17 cellular contexts compared by ENCODE assay signal in genomic region chr1:159920202-159920601, GRCh38. TPM values are rescaled to one million over a fixed set of nuclear protein-coding genes. Genes with fewer than 3 reads are reported as not detected.
A peak's percentile ranks its signal among the peaks of the same experiment; 100 is the strongest.
DNase-seq lines count a peak whose midpoint lies in the region; ATAC-seq and TF ChIP-seq lines count a peak whose summit lies in the region.
"Had no signal": no experiment of that assay in that cellular context is flagged by ENCODE, and none has a peak within 500 bp of the region (broad histone marks: within the 10 kb centered on the region; RNA-seq: fewer than 3 reads in every experiment).

No MANE protein-coding gene starts in this region.

- POLR2A ChIA-PET in activated CD8-positive, alpha-beta T cell treated with anti-CD3 and anti-CD28 coated beads for 36 hours (lab: Charles Lee): interaction anchor here (1.4 kb wide), 1 partner anchor 18 kb away, joined by 4 read pairs; no protein-coding TSS in a partner anchor

- H3K27me3 Mint-ChIP-seq in stimulated activated naive CD8-positive, alpha-beta T cell treated with anti-CD3 and anti-CD28 coated beads, Interleukin-15, Interleukin-2, amounts not matched to agents 100 ng/mL and 50 ng/mL, for 24 hours: no peaks in the 10 kb centered on the region
- H3K27me3 Mint-ChIP-seq in activated CD8-positive, alpha-beta T cell treated with anti-CD3 and anti-CD28 coated beads for 36 hours: no peaks in the 10 kb centered on the region
- no peaks in the 10 kb centered on the region for H3K27me3 Mint-ChIP-seq in memory B cell

- H3K36me3 Mint-ChIP-seq in stimulated activated naive CD8-positive, alpha-beta T cell treated with anti-CD3 and anti-CD28 coated beads, Interleukin-15, Interleukin-2, amounts not matched to agents 100 ng/mL and 50 ng/mL, for 24 hours (ENCODE audit: low read depth): peaks cover 78% of the 10 kb centered on the region
- peaks cover 67% of the 10 kb centered on the region for H3K36me3 Mint-ChIP-seq in activated CD8-positive, alpha-beta T cell treated with anti-CD3 and anti-CD28 coated beads for 36 hours (ENCODE audit: low read depth)
- H3K36me3 Mint-ChIP-seq in memory B cell: peaks cover 34% of the 10 kb centered on the region

- ATAC-seq in stimulated activated naive CD8-positive, alpha-beta T cell treated with anti-CD3 and anti-CD28 coated beads, Interleukin-15, Interleukin-2, amounts not matched to agents 100 U/mL and 50 U/mL, for 24 hours: no peak
- ATAC-seq in activated CD8-positive, alpha-beta T cell treated with anti-CD3 and anti-CD28 coated beads for 36 hours: no peak
- ATAC-seq in memory B cell (ENCODE audit: low read depth) (no peak), GM18870 (IDR thresholded peaks at IDR 0.05; ENCODE audit: unreplicated experiment) (no peak), sciatic nerve (no peak)

- no peak for TF ChIP-seq CTCF in activated CD8-positive, alpha-beta T cell treated with anti-CD3 and anti-CD28 coated beads for 36 hours (IDR thresholded peaks at IDR 0.05)

- CTCF ChIA-PET in activated CD8-positive, alpha-beta T cell treated with anti-CD3 and anti-CD28 coated beads for 36 hours (lab: Charles Lee): interaction anchor here (1.6 kb wide), 1 partner anchor 28 kb away, joined by 4 read pairs; no protein-coding TSS in a partner anchor

- DNase-seq in stimulated activated naive CD8-positive, alpha-beta T cell treated with anti-CD3 and anti-CD28 coated beads, Interleukin-15, Interleukin-2, amounts not matched to agents 100 U/mL and 50 U/mL, for 24 hours: no peak
- DNase-seq in activated CD8-positive, alpha-beta T cell treated with anti-CD3 and anti-CD28 coated beads for 36 hours: no peak
- DNase-seq in memory B cell (ENCODE audit: low spot score in 2 of 2) (no peak), SK-N-DZ (ENCODE audit: low spot score) (no peak), sciatic nerve (ENCODE audit: low spot score) (no peak), NCI-H1930 (lab: John Stamatoyannopoulos, UW) (no peak)
- DNase-seq: C1 segment of cervical spinal cord, EL, NCI-H1694, NCI-H510A, ovary, WERI-Rb-1 had no signal

- H3K4me1 Mint-ChIP-seq in stimulated activated naive CD8-positive, alpha-beta T cell treated with anti-CD3 and anti-CD28 coated beads, Interleukin-15, Interleukin-2, amounts not matched to agents 100 ng/mL and 50 ng/mL, for 24 hours (ENCODE audit: low read depth): peaks cover 68% of the 10 kb centered on the region
- peaks cover 62% of the 10 kb centered on the region for H3K4me1 Mint-ChIP-seq in activated CD8-positive, alpha-beta T cell treated with anti-CD3 and anti-CD28 coated beads for 36 hours (ENCODE audit: low read depth)
- peaks cover 50% of the 10 kb centered on the region for H3K4me1 Mint-ChIP-seq in memory B cell

- peak overlapping the region; percentile 71 for H3K27ac Mint-ChIP-seq in stimulated activated naive CD8-positive, alpha-beta T cell treated with anti-CD3 and anti-CD28 coated beads, Interleukin-15, Interleukin-2, amounts not matched to agents 100 ng/mL and 50 ng/mL, for 24 hours
- peak overlapping the region; percentile 44 for H3K27ac Mint-ChIP-seq in activated CD8-positive, alpha-beta T cell treated with anti-CD3 and anti-CD28 coated beads for 36 hours
- peak overlapping the region; percentile 100 for H3K27ac Mint-ChIP-seq in memory B cell

- intact Hi-C loops in activated CD8-positive, alpha-beta T cell treated with anti-CD3 and anti-CD28 coated beads for 36 hours (cut with micrococcal nuclease): no loop called here
- intact Hi-C loops in sciatic nerve (cut with DNase I): no loop called here

- H3K9me3 Mint-ChIP-seq in stimulated activated naive CD8-positive, alpha-beta T cell treated with anti-CD3 and anti-CD28 coated beads, Interleukin-15, Interleukin-2, amounts not matched to agents 100 ng/mL and 50 ng/mL, for 24 hours: no peaks in the 10 kb centered on the region
- H3K9me3 Mint-ChIP-seq in activated CD8-positive, alpha-beta T cell treated with anti-CD3 and anti-CD28 coated beads for 36 hours: no peaks in the 10 kb centered on the region
- H3K9me3 Mint-ChIP-seq in memory B cell: no peaks in the 10 kb centered on the region

- no peak overlapping the region for H3K4me3 Mint-ChIP-seq in stimulated activated naive CD8-positive, alpha-beta T cell treated with anti-CD3 and anti-CD28 coated beads, Interleukin-15, Interleukin-2, amounts not matched to agents 100 ng/mL and 50 ng/mL, for 24 hours
- H3K4me3 Mint-ChIP-seq in activated CD8-positive, alpha-beta T cell treated with anti-CD3 and anti-CD28 coated beads for 36 hours: no peak overlapping the region
- no peak overlapping the region for H3K4me3 Mint-ChIP-seq in memory B cell

RNA-seq across cellular contexts. Expression of gene TAGLN2, which starts 5.1 kb away (rescaled TPM):
- total RNA-seq in activated CD8-positive, alpha-beta T cell treated with anti-CD3 and anti-CD28 coated beads for 36 hours: 100 to 1,000 TPM; 475 to 482 TPM
- polyA plus RNA-seq in SK-N-DZ (2014; cell fraction: cytosol; rRNA removed): 195 and 211 TPM in 2 replicates
- 87.6 and 96.3 TPM in 2 replicates for polyA plus RNA-seq in SK-N-DZ (2014; cell fraction: nucleus; rRNA removed)
- 184 TPM for total RNA-seq in sciatic nerve

RNA-seq across cellular contexts. Expression of gene CFAP45, which starts 20.2 kb away (rescaled TPM):
- 1 to 10 TPM; 1.3 to 1.4 TPM for total RNA-seq in activated CD8-positive, alpha-beta T cell treated with anti-CD3 and anti-CD28 coated beads for 36 hours
- polyA plus RNA-seq in SK-N-DZ (2014; cell fraction: cytosol; rRNA removed): 0.17 and 0.29 TPM in 2 replicates
- 4.3 TPM in 1 of 2 replicates, not detected in the other for polyA plus RNA-seq in SK-N-DZ (2014; cell fraction: nucleus; rRNA removed)
- 1.6 TPM for total RNA-seq in sciatic nerve

RNA-seq across cellular contexts. Expression of gene IGSF9, which starts 25.2 kb away (rescaled TPM):
- under 1 TPM in 1 of 2 experiments, not detected in 1; 0.07 TPM for total RNA-seq in activated CD8-positive, alpha-beta T cell treated with anti-CD3 and anti-CD28 coated beads for 36 hours
- polyA plus RNA-seq in SK-N-DZ (2014; cell fraction: cytosol; rRNA removed): 16.2 and 17.5 TPM in 2 replicates
- polyA plus RNA-seq in SK-N-DZ (2014; cell fraction: nucleus; rRNA removed): 40.6 and 58.6 TPM in 2 replicates
- 0.18 TPM for total RNA-seq in sciatic nerve
- total RNA-seq: dermis microvascular lymphatic vessel endothelial cell, OCI-LY7 had no signal

RNA-seq across cellular contexts. Expression of gene SLAMF9, which starts 33.8 kb away (rescaled TPM):
- total RNA-seq in activated CD8-positive, alpha-beta T cell treated with anti-CD3 and anti-CD28 coated beads for 36 hours: not detected
- not detected in 2 replicates for polyA plus RNA-seq in SK-N-DZ (2014; cell fraction: cytosol; rRNA removed)
- not detected in 2 replicates for polyA plus RNA-seq in SK-N-DZ (2014; cell fraction: nucleus; rRNA removed)
- total RNA-seq in sciatic nerve: 0.80 TPM
- total RNA-seq: dermis microvascular lymphatic vessel endothelial cell, OCI-LY7, ovary, suprapubic skin had no signal
- polyA plus RNA-seq: ovary had no signal

RNA-seq across cellular contexts. Expression of gene VSIG8, which starts 57.7 kb away (rescaled TPM):
- not detected for total RNA-seq in activated CD8-positive, alpha-beta T cell treated with anti-CD3 and anti-CD28 coated beads for 36 hours
- polyA plus RNA-seq in SK-N-DZ (2014; cell fraction: cytosol; rRNA removed): not detected in 2 replicates
- not detected in 2 replicates for polyA plus RNA-seq in SK-N-DZ (2014; cell fraction: nucleus; rRNA removed)
- not detected for total RNA-seq in sciatic nerve
- total RNA-seq: dermis microvascular lymphatic vessel endothelial cell, OCI-LY7 had no signal

Comparison
In these comparisons a context has a peak if more than half of its experiments do, and no peak if none do; other contexts are left out.
1. H3K27ac Mint-ChIP-seq: peak in every context shown above with its lines; median percentile 100 in memory B cell; 71 in stimulated activated naive CD8-positive, alpha-beta T cell treated with anti-CD3 and anti-CD28 coated beads, Interleukin-15, Interleukin-2, amounts not matched to agents 100 ng/mL and 50 ng/mL, for 24 hours; 44 in activated CD8-positive, alpha-beta T cell treated with anti-CD3 and anti-CD28 coated beads for 36 hours.